Comparison of ENCODE assay signal across 30 cellular contexts in genomic region chr1:151708891-151709290, GRCh38. TPM values are rescaled to one million over a fixed set of nuclear protein-coding genes. Genes with fewer than 3 reads are reported as not detected.
"Had no signal": no experiment of that assay in that cellular context is flagged by ENCODE, and none has a peak within 500 bp of the region (broad histone marks: within the 10 kb centered on the region; RNA-seq: fewer than 3 reads in every experiment).

No MANE protein-coding gene starts in this region.

- H3K9me3 ChIP-seq: left lung, lower lobe of right lung, ovary, right atrium auricular region, right lobe of liver, testis, thyroid gland, transverse colon, upper lobe of left lung had no signal

- H3K36me3 ChIP-seq: left lung, lower lobe of right lung, neural progenitor cell, ovary, right atrium auricular region, right lobe of liver, thyroid gland, transverse colon, upper lobe of left lung had no signal

- H3K9ac ChIP-seq: neural progenitor cell had no signal

- H3K27ac ChIP-seq: left lung, lower lobe of right lung, neural progenitor cell, ovary, right atrium auricular region, right lobe of liver, testis, thyroid gland, transverse colon, upper lobe of left lung had no signal

- H2AFZ ChIP-seq: neural progenitor cell had no signal

- H3K4me3 ChIP-seq: left lung, lower lobe of right lung, neural progenitor cell, ovary, right atrium auricular region, right lobe of liver, smooth muscle cell, testis, thyroid gland, transverse colon, upper lobe of left lung had no signal

- H3K4me1 ChIP-seq: left lung, lower lobe of right lung, right atrium auricular region, right lobe of liver, testis, thyroid gland, upper lobe of left lung had no signal

- H3K27me3 ChIP-seq: neural progenitor cell, ovary, right atrium auricular region, right lobe of liver, testis, thyroid gland, transverse colon, upper lobe of left lung had no signal

- H3K4me2 ChIP-seq: neural progenitor cell, smooth muscle cell had no signal

- FAIRE-seq: kidney had no signal

- DNase-seq: hippocampal formation; kidney; left colon; left lung; lower lobe of right lung; mammary epithelial cell; mesenchymal stem cell; naive thymus-derived CD8-positive, alpha-beta T cell; ovary; right lobe of liver; stimulated activated CD4-positive, alpha-beta T cell treated with anti-CD3 and anti-CD28 coated beads, Interleukin-1b, Interleukin-23, amount 100 ng/mL, for 48 hours; stimulated activated CD4-positive, alpha-beta T cell treated with anti-CD3 and anti-CD28 coated beads, Interleukin-2, amount 100 ng/mL, for 48 hours; stimulated activated CD4-positive, alpha-beta T cell treated with anti-CD3 and anti-CD28 coated beads, Interleukin-4, amount 100 ng/mL, for 4 hours; stimulated activated CD8-positive, alpha-beta memory T cell treated with anti-CD3 and anti-CD28 coated beads, Interleukin-4, amount 100 ng/mL, for 48 hours; stimulated activated naive CD4-positive, alpha-beta T cell treated with Interleukin-2 at 50 U/mL for 16 hours; stimulated activated naive CD8-positive, alpha-beta T cell treated with anti-CD3 and anti-CD28 coated beads, Interleukin-15, amount 100 ng/mL, for 72 hours; substantia nigra; testis; thyroid gland; transverse colon; upper lobe of left lung had no signal

RNA-seq across cellular contexts. Expression of gene CELF3, which starts 7.7 kb away (rescaled TPM):
- total RNA-seq: kidney; left lung; lower lobe of right lung; mammary epithelial cell; naive thymus-derived CD8-positive, alpha-beta T cell; omental fat pad; pulmonary artery endothelial cell; renal cortical epithelial cell; right atrium auricular region; right lobe of liver; smooth muscle cell had no signal
- polyA plus RNA-seq: liver; mammary epithelial cell; naive thymus-derived CD8-positive, alpha-beta T cell; ovary; smooth muscle cell had no signal

RNA-seq across cellular contexts. Expression of gene RIIAD1, which starts 12.4 kb away (rescaled TPM):
- total RNA-seq: kidney; liver; lower lobe of right lung; mammary epithelial cell; naive thymus-derived CD8-positive, alpha-beta T cell; omental fat pad; pulmonary artery endothelial cell; renal cortical epithelial cell; right atrium auricular region; right lobe of liver; skeletal muscle tissue; smooth muscle cell; thyroid gland; transverse colon; urinary bladder had no signal
- polyA plus RNA-seq: liver; mammary epithelial cell; naive thymus-derived CD8-positive, alpha-beta T cell; ovary; smooth muscle cell had no signal
